Comparison of ENCODE assay signal across 10 cellular contexts in the genomic region with DNA sequence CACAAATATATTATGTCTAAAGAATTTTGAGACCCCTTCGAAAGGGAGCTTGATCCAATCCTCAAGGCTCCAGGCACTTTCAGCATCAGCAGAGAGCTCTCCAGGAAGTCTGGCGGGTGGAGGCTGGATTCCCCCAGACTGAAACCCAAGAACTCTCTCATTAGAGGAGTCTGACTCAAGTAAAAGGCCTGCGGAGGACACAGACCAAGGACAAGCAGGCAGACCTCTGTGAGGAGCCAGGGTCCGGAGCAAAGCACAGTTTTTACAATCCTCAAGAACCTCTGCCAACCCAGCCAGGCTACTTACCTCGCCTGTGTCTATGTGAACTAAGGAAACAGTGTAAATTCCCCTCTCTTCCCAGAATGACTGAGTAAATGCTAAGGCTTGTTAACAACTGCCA.
DNase-seq lines count a peak whose midpoint lies in the region; ATAC-seq and TF ChIP-seq lines count a peak whose summit lies in the region.
"Had no signal": no experiment of that assay in that cellular context is flagged by ENCODE, and none has a peak within 500 bp of the region (broad histone marks: within the 10 kb centered on the region; RNA-seq: fewer than 3 reads in every experiment).

No MANE protein-coding gene starts in this region.

- H3K9me3 ChIP-seq in right atrium auricular region (no peaks in the 10 kb centered on the region), upper lobe of right lung (no peaks in the 10 kb centered on the region)

- CTCF ChIA-PET in WTC11 (lab: Charles Lee): interaction anchor here (1.0 to 1.4 kb wide), 2 partner anchors 10 to 201 kb away, joined by 3 to 4 read pairs; no protein-coding TSS in a partner anchor

- ATAC-seq in WTC11: peak; percentile 72
- ATAC-seq in upper lobe of right lung: no peak

- intact Hi-C loops in posterior vena cava (cut with DNase I) (no loop called here), upper lobe of right lung (cut with DNase I) (no loop called here)

- DNase-seq in AG09319 (ENCODE audit: extremely low read depth, low read depth): peak; percentile 70
- DNase-seq in WTC11 (ENCODE audit: low spot score): no peak
- peak; percentile 68 for DNase-seq in right atrium auricular region (ENCODE audit: low spot score)
- DNase-seq in posterior vena cava (ENCODE audit: low spot score): peak; percentile 84
- DNase-seq in upper lobe of right lung: no peak
- DNase-seq in activated CD8-positive, alpha-beta memory T cell treated with anti-CD3 and anti-CD28 coated beads, Interleukin-2, amount 50 U/mL, for 48 hours: no peak
- DNase-seq in stimulated activated CD4-positive, alpha-beta T cell treated with anti-CD3 and anti-CD28 coated beads, Interleukin-4, amount 100 ng/mL, for 4 hours: no peak
- DNase-seq in cerebellar nuclear complex (lab: John Stamatoyannopoulos, UW): no peak
- DNase-seq: activated CD8-positive, alpha-beta memory T cell treated with anti-CD3 and anti-CD28 coated beads, Interleukin-2, amount 50 U/mL, for 4 hours; CD4-positive, CD25-positive, alpha-beta regulatory T cell had no signal

- POLR2A ChIA-PET in WTC11 (lab: Charles Lee): no interaction called here

- H3K27ac ChIP-seq in right atrium auricular region (peak overlapping the region; percentile 37 to 54), upper lobe of right lung (no peak overlapping the region)

- H3K36me3 ChIP-seq in right atrium auricular region: no peaks in the 10 kb centered on the region
- no peaks in the 10 kb centered on the region for H3K36me3 ChIP-seq in upper lobe of right lung

- no peaks in the 10 kb centered on the region for H3K9me3 Mint-ChIP-seq in WTC11

- H3K4me1 ChIP-seq in right atrium auricular region (peaks cover 0 to 29% of the 10 kb centered on the region in 2 donors), upper lobe of right lung (peaks cover 17% of the 10 kb centered on the region)

- H3K27ac Mint-ChIP-seq in WTC11: no peak overlapping the region
- H3K27ac Mint-ChIP-seq: CD4-positive, CD25-positive, alpha-beta regulatory T cell had no signal

- H3K27me3 Mint-ChIP-seq in WTC11 (ENCODE audit: low read depth): no peaks in the 10 kb centered on the region
- H3K27me3 Mint-ChIP-seq: CD4-positive, CD25-positive, alpha-beta regulatory T cell had no signal

- no peak overlapping the region for H3K4me3 Mint-ChIP-seq in WTC11
- H3K4me3 Mint-ChIP-seq: CD4-positive, CD25-positive, alpha-beta regulatory T cell had no signal

- H3K27me3 ChIP-seq in right atrium auricular region (no peaks in the 10 kb centered on the region), upper lobe of right lung (no peaks in the 10 kb centered on the region)

- H3K4me3 ChIP-seq in right atrium auricular region (no peak overlapping the region), upper lobe of right lung (no peak overlapping the region)

- H3K4me1 Mint-ChIP-seq in WTC11: peaks cover 8% of the 10 kb centered on the region; the same call in 1 of the 2 replicates
- H3K4me1 Mint-ChIP-seq: CD4-positive, CD25-positive, alpha-beta regulatory T cell had no signal

- no peak for TF ChIP-seq CTCF in AG09319 (IDR thresholded peaks at IDR 0.05; ENCODE audit: low read depth, low read length)
- TF ChIP-seq CTCF in WTC11 (IDR thresholded peaks at IDR 0.05): no peak
- TF ChIP-seq CTCF in right atrium auricular region (IDR thresholded peaks at IDR 0.05): no peak
- TF ChIP-seq CTCF in upper lobe of right lung (IDR thresholded peaks at IDR 0.05): no peak

- no peaks in the 10 kb centered on the region for H3K36me3 Mint-ChIP-seq in WTC11
- H3K36me3 Mint-ChIP-seq: CD4-positive, CD25-positive, alpha-beta regulatory T cell had no signal

TF ChIP-seq in WTC11, 78 proteins besides CTCF, POLR2A, EP300 and RAD21:
- no peak for TF ChIP-seq ZNF219 (CRISPR knock-in tag; IDR thresholded peaks at IDR 0.05; ENCODE audit: borderline replicate concordance)
- TF ChIP-seq KAT7 (CRISPR knock-in tag; IDR thresholded peaks at IDR 0.05; ENCODE audit: borderline replicate concordance): no peak
- no peak for TF ChIP-seq TEAD1 (CRISPR knock-in tag; IDR thresholded peaks at IDR 0.05)
- TF ChIP-seq NR3C1 (CRISPR knock-in tag; conservative IDR thresholded peaks at IDR 0.05; ENCODE audit: low read depth): no peak
- TF ChIP-seq ESRRA (CRISPR knock-in tag; IDR thresholded peaks at IDR 0.05; ENCODE audit: borderline replicate concordance): no peak
- no peak for TF ChIP-seq PRRX2 (CRISPR knock-in tag; IDR thresholded peaks at IDR 0.05)
- no peak for TF ChIP-seq MYBL2 (CRISPR knock-in tag; IDR thresholded peaks at IDR 0.05)
- TF ChIP-seq ELF4 (CRISPR knock-in tag; IDR thresholded peaks at IDR 0.05; ENCODE audit: low read depth): no peak
- no peak for TF ChIP-seq ZNF263 (CRISPR knock-in tag; IDR thresholded peaks at IDR 0.05; ENCODE audit: low read depth)
- TF ChIP-seq FOXK1 (CRISPR knock-in tag; IDR thresholded peaks at IDR 0.05): no peak
- TF ChIP-seq, protein P1, sequence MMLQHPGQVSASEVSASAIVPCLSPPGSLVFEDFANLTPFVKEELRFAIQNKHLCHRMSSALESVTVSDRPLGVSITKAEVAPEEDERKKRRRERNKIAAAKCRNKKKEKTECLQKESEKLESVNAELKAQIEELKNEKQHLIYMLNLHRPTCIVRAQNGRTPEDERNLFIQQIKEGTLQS (CRISPR knock-in tag; conservative IDR thresholded peaks at IDR 0.05): no peak

Comparison
In these comparisons a context has a peak if more than half of its experiments do, and no peak if none do; other contexts are left out.
1. DNase-seq: peak in AG09319 (single experiment), right atrium auricular region (single experiment) and posterior vena cava (single experiment); none in WTC11 (single experiment), upper lobe of right lung (single experiment), activated CD8-positive, alpha-beta memory T cell treated with anti-CD3 and anti-CD28 coated beads, Interleukin-2, amount 50 U/mL, for 48 hours (single experiment), stimulated activated CD4-positive, alpha-beta T cell treated with anti-CD3 and anti-CD28 coated beads, Interleukin-4, amount 100 ng/mL, for 4 hours (0 of 2) and cerebellar nuclear complex (0 of 2).